ENCODE assay signal across 8 cellular contexts in genomic region chr16:29925173-29925804, GRCh38. TPM values are rescaled to one million over a fixed set of nuclear protein-coding genes. Genes with fewer than 3 reads are reported as not detected.
DNase-seq lines count a peak whose midpoint lies in the region; ATAC-seq, FAIRE-seq and TF ChIP-seq lines count a peak whose summit lies in the region.

No MANE protein-coding gene starts in this region.

- TF ChIP-seq CTCF in heart right ventricle (IDR thresholded peaks at IDR 0.05): no peak

- H3K4me1 ChIP-seq in heart right ventricle: peaks cover 2 to 31% (median 23%) of the 10 kb centered on the region in 9 donors

- no peaks in the 10 kb centered on the region for H3K9me3 Mint-ChIP-seq in activated T-helper 2 cell treated with anti-CD3 and anti-CD28 coated beads, Interferon-gamma antibody, Interleukin-2, Interleukin-4, amounts not matched to agents 10 μg/mL and 5 μg/mL and 100 μg/mL, durations not matched to agents 14 hours and 24 hours and 36 hours
- no peaks in the 10 kb centered on the region for H3K9me3 Mint-ChIP-seq in stimulated activated naive B cell treated with anti-CD40 and anti-IgM and Interleukin-4, amounts not matched to agents 10 μg/mL and 1 μg/mL and 100 μg/mL, for 72 hours

- peak overlapping the region; percentile 83 to 100 (median 94) for H3K4me3 ChIP-seq in heart right ventricle

- TF ChIP-seq POLR2A in H54 (IDR thresholded peaks at IDR 0.05; ENCODE audit: low read depth, low read length): no peak

- no peak for DNase-seq in heart right ventricle
- DNase-seq in left cardiac atrium: no peak
- DNase-seq in activated T-helper 2 cell treated with anti-CD3 and anti-CD28 coated beads, Interferon-gamma antibody, Interleukin-2, Interleukin-4, amounts not matched to agents 10 μg/mL and 5 μg/mL and 100 μg/mL, durations not matched to agents 14 hours and 24 hours and 36 hours (ENCODE audit: low spot score): no peak
- DNase-seq in islet precursor cell: peak; percentile 55
- DNase-seq in stimulated activated naive B cell treated with anti-CD40 and anti-IgM and Interleukin-4, amounts not matched to agents 10 μg/mL and 1 μg/mL and 100 μg/mL, for 72 hours: no peak
- no peak for DNase-seq in H54 (ENCODE audit: insufficient read length, low spot score)
- DNase-seq in NCI-H2196 (lab: John Stamatoyannopoulos, UW; ENCODE audit: unreplicated experiment): no peak

- H3K4me1 Mint-ChIP-seq in activated T-helper 2 cell treated with anti-CD3 and anti-CD28 coated beads, Interferon-gamma antibody, Interleukin-2, Interleukin-4, amounts not matched to agents 10 μg/mL and 5 μg/mL and 100 μg/mL, durations not matched to agents 14 hours and 24 hours and 36 hours (ENCODE audit: low read depth): peaks cover 34% of the 10 kb centered on the region
- H3K4me1 Mint-ChIP-seq in stimulated activated naive B cell treated with anti-CD40 and anti-IgM and Interleukin-4, amounts not matched to agents 10 μg/mL and 1 μg/mL and 100 μg/mL, for 72 hours: peaks cover 30 to 55% of the 10 kb centered on the region in 2 donors

- no peak for FAIRE-seq in H54 (lab: Jason Lieb, UNC)

- peaks cover 29% of the 10 kb centered on the region for H3K36me3 Mint-ChIP-seq in activated T-helper 2 cell treated with anti-CD3 and anti-CD28 coated beads, Interferon-gamma antibody, Interleukin-2, Interleukin-4, amounts not matched to agents 10 μg/mL and 5 μg/mL and 100 μg/mL, durations not matched to agents 14 hours and 24 hours and 36 hours (ENCODE audit: low read depth)
- H3K36me3 Mint-ChIP-seq in stimulated activated naive B cell treated with anti-CD40 and anti-IgM and Interleukin-4, amounts not matched to agents 10 μg/mL and 1 μg/mL and 100 μg/mL, for 72 hours: peaks cover 19 to 29% of the 10 kb centered on the region in 2 donors

- ATAC-seq in heart right ventricle (peak in 1 of 8 donors; percentile 15), left cardiac atrium (no peak), GM21786 (IDR thresholded peaks at IDR 0.05; ENCODE audit: unreplicated experiment) (no peak)
- ATAC-seq in stimulated activated naive B cell treated with anti-CD40 and anti-IgM and Interleukin-4, amounts not matched to agents 10 μg/mL and 1 μg/mL and 100 μg/mL, for 72 hours (replicated peaks): peak; percentile 5 to 10

- H3K4me3 Mint-ChIP-seq in activated T-helper 2 cell treated with anti-CD3 and anti-CD28 coated beads, Interferon-gamma antibody, Interleukin-2, Interleukin-4, amounts not matched to agents 10 μg/mL and 5 μg/mL and 100 μg/mL, durations not matched to agents 14 hours and 24 hours and 36 hours (ENCODE audit: low read depth): peak overlapping the region; percentile 95
- peak overlapping the region; percentile 89 to 92 for H3K4me3 Mint-ChIP-seq in stimulated activated naive B cell treated with anti-CD40 and anti-IgM and Interleukin-4, amounts not matched to agents 10 μg/mL and 1 μg/mL and 100 μg/mL, for 72 hours

- no peaks in the 10 kb centered on the region for H3K27me3 ChIP-seq in heart right ventricle

- WGBS in heart right ventricle, 2 donors: 2% methylated on average over 14 of the region's 14 CpGs

- H3K27ac Mint-ChIP-seq in activated T-helper 2 cell treated with anti-CD3 and anti-CD28 coated beads, Interferon-gamma antibody, Interleukin-2, Interleukin-4, amounts not matched to agents 10 μg/mL and 5 μg/mL and 100 μg/mL, durations not matched to agents 14 hours and 24 hours and 36 hours: peak overlapping the region; percentile 90
- H3K27ac Mint-ChIP-seq in stimulated activated naive B cell treated with anti-CD40 and anti-IgM and Interleukin-4, amounts not matched to agents 10 μg/mL and 1 μg/mL and 100 μg/mL, for 72 hours: peak overlapping the region; percentile 93

- H3K27ac ChIP-seq in heart right ventricle: peak overlapping the region in 8 of 10 donors; percentile 82 to 92 (median 89)

- intact Hi-C loops in heart right ventricle (cut with DNase I): loop anchor here in 7 of 10 donors (5.0 to 10.0 kb wide), 6 partner anchors 37 to 82 kb away; partner anchors contain the start of genes TAOK2 (in 2 of the 7), TMEM219 (in 2 of the 7), HIRIP3 (in 1 of the 7) and INO80E (in 1 of the 7)
- intact Hi-C loops in left cardiac atrium (cut with DNase I): loop anchor here in 1 of 2 donors (10.0 kb wide), 1 partner anchor 70 kb away; the partner anchor contains the start of genes HIRIP3 and INO80E
- intact Hi-C loops in activated T-helper 2 cell treated with anti-CD3 and anti-CD28 coated beads, Interferon-gamma antibody, Interleukin-2, Interleukin-4, amounts not matched to agents 10 μg/mL and 5 μg/mL and 100 μg/mL, durations not matched to agents 14 hours and 24 hours and 36 hours (cut with micrococcal nuclease): loop anchor here (5.0 kb wide), 1 partner anchor 37 kb away; the partner anchor contains the start of gene TMEM219

- H3K27me3 Mint-ChIP-seq in activated T-helper 2 cell treated with anti-CD3 and anti-CD28 coated beads, Interferon-gamma antibody, Interleukin-2, Interleukin-4, amounts not matched to agents 10 μg/mL and 5 μg/mL and 100 μg/mL, durations not matched to agents 14 hours and 24 hours and 36 hours (ENCODE audit: low read depth): no peaks in the 10 kb centered on the region
- H3K27me3 Mint-ChIP-seq in stimulated activated naive B cell treated with anti-CD40 and anti-IgM and Interleukin-4, amounts not matched to agents 10 μg/mL and 1 μg/mL and 100 μg/mL, for 72 hours: no peaks in the 10 kb centered on the region

- H3K36me3 ChIP-seq in heart right ventricle: peaks cover 0 to 34% (median 19%) of the 10 kb centered on the region in 9 donors

- no peaks in the 10 kb centered on the region for H3K9me3 ChIP-seq in heart right ventricle

RNA-seq across cellular contexts. Expression of gene KCTD13, which starts 0.7 kb away (rescaled TPM):
- total RNA-seq in heart right ventricle: 1 to 10 TPM; 5.4 to 8.2 (median 7.3) TPM
- 10 to 100 TPM in 1 of 2 donors, 1 to 10 TPM in 1; 5.2 to 18.0 TPM for polyA plus RNA-seq in heart right ventricle
- 10 to 100 TPM in 1 of 2 donors, 1 to 10 TPM in 1; 7.6 to 10.1 TPM for total RNA-seq in left cardiac atrium
- 39.7 and 47.5 TPM in 2 replicates for total RNA-seq in activated T-helper 2 cell treated with anti-CD3 and anti-CD28 coated beads, Interferon-gamma antibody, Interleukin-2, Interleukin-4, amounts not matched to agents 10 μg/mL and 5 μg/mL and 100 μg/mL, durations not matched to agents 14 hours and 24 hours and 36 hours

RNA-seq across cellular contexts. Expression of gene ASPHD1, which starts 25.0 kb away (rescaled TPM):
- 1 to 10 TPM in 1 of 10 donors, under 1 TPM in 5, not detected in 4; 0.20 to 1.1 (median 0.75) TPM for total RNA-seq in heart right ventricle
- polyA plus RNA-seq in heart right ventricle: under 1 TPM in 1 of 2 donors, not detected in 1; 0.28 TPM
- 1 to 10 TPM in 1 of 2 donors, under 1 TPM in 1; 0.59 to 1.0 TPM for total RNA-seq in left cardiac atrium
- 2.1 and 2.2 TPM in 2 replicates for total RNA-seq in activated T-helper 2 cell treated with anti-CD3 and anti-CD28 coated beads, Interferon-gamma antibody, Interleukin-2, Interleukin-4, amounts not matched to agents 10 μg/mL and 5 μg/mL and 100 μg/mL, durations not matched to agents 14 hours and 24 hours and 36 hours

RNA-seq across cellular contexts. Expression of gene SEZ6L2, which starts 25.9 kb away (rescaled TPM):
- 1 to 10 TPM in 2 of 10 donors, under 1 TPM in 8; 0.17 to 1.2 (median 0.73) TPM for total RNA-seq in heart right ventricle
- polyA plus RNA-seq in heart right ventricle: under 1 TPM in 1 of 2 donors, not detected in 1; 0.61 TPM
- total RNA-seq in left cardiac atrium: 1 to 10 TPM in 1 of 2 donors, under 1 TPM in 1; 0.82 to 1.8 TPM
- total RNA-seq in activated T-helper 2 cell treated with anti-CD3 and anti-CD28 coated beads, Interferon-gamma antibody, Interleukin-2, Interleukin-4, amounts not matched to agents 10 μg/mL and 5 μg/mL and 100 μg/mL, durations not matched to agents 14 hours and 24 hours and 36 hours: 0.11 and 0.55 TPM in 2 replicates

RNA-seq across cellular contexts. Expression of gene TMEM219, which starts 36.6 kb away (rescaled TPM):
- total RNA-seq in heart right ventricle: 100 to 1,000 TPM in 1 of 10 donors, 10 to 100 TPM in 9; 53.0 to 105 (median 67.1) TPM
- polyA plus RNA-seq in heart right ventricle: 10 to 100 TPM; 80.4 to 85.9 TPM
- total RNA-seq in left cardiac atrium: 10 to 100 TPM; 73.8 to 78.8 TPM
- 52.1 and 59.0 TPM in 2 replicates for total RNA-seq in activated T-helper 2 cell treated with anti-CD3 and anti-CD28 coated beads, Interferon-gamma antibody, Interleukin-2, Interleukin-4, amounts not matched to agents 10 μg/mL and 5 μg/mL and 100 μg/mL, durations not matched to agents 14 hours and 24 hours and 36 hours

RNA-seq across cellular contexts. Expression of gene TAOK2, which starts 48.4 kb away (rescaled TPM):
- 10 to 100 TPM; 27.0 to 40.6 (median 32.7) TPM for total RNA-seq in heart right ventricle
- 10 to 100 TPM; 27.6 to 50.4 TPM for polyA plus RNA-seq in heart right ventricle
- total RNA-seq in left cardiac atrium: 10 to 100 TPM; 33.6 to 45.8 TPM
- total RNA-seq in activated T-helper 2 cell treated with anti-CD3 and anti-CD28 coated beads, Interferon-gamma antibody, Interleukin-2, Interleukin-4, amounts not matched to agents 10 μg/mL and 5 μg/mL and 100 μg/mL, durations not matched to agents 14 hours and 24 hours and 36 hours: 36.0 and 36.5 TPM in 2 replicates

Comparison
In these comparisons a context has a peak if more than half of its experiments do, and no peak if none do; other contexts are left out.
1. ATAC-seq: peak in stimulated activated naive B cell treated with anti-CD40 and anti-IgM and Interleukin-4, amounts not matched to agents 10 μg/mL and 1 μg/mL and 100 μg/mL, for 72 hours (2 of 2); none in left cardiac atrium (0 of 2) and GM21786 (single experiment).